24 cellular contexts compared by ENCODE assay signal in genomic region chr1:84001501-84001900, GRCh38. TPM values are rescaled to one million over a fixed set of nuclear protein-coding genes. Genes with fewer than 3 reads are reported as not detected.
"Had no signal": no experiment of that assay in that cellular context is flagged by ENCODE, and none has a peak within 500 bp of the region (broad histone marks: within the 10 kb centered on the region; RNA-seq: fewer than 3 reads in every experiment).

No MANE protein-coding gene starts in this region.

- DNase-seq: activated CD4-positive, alpha-beta memory T cell treated with anti-CD3 and anti-CD28 coated beads for 36 hours; activated CD4-positive, alpha-beta T cell treated with anti-CD3 and anti-CD28 coated beads, Interleukin-2, amount 10 ng/mL, durations not matched to agents 24 days and 14 days; activated CD4-positive, CD25-positive, alpha-beta regulatory T cell treated with anti-CD3 and anti-CD28 coated beads, Interleukin-2, amount 50 U/mL, for 72 hours; activated CD8-positive, alpha-beta memory T cell treated with anti-CD3 and anti-CD28 coated beads, Interleukin-2, amount 50 U/mL, for 4 hours; activated effector memory CD4-positive, alpha-beta T cell treated with anti-CD3 and anti-CD28 coated beads, Interleukin-2, amount 50 U/mL, for 16 hours; activated naive CD4-positive, alpha-beta T cell treated with anti-CD3 and anti-CD28 coated beads for 36 hours; activated naive CD8-positive, alpha-beta T cell treated with anti-CD3 and anti-CD28 coated beads, Interleukin-2, amount 10 ng/mL, durations not matched to agents 7 days and 5 days; activated T-cell treated with anti-CD3 and anti-CD28 coated beads, Interleukin-2, amount 50 U/mL, for 1 hour; colonic mucosa; effector memory CD8-positive, alpha-beta T cell; erythroblast; heart right ventricle; left lung; lower lobe of right lung; mucosa of descending colon; nephron progenitor cell; ovary; right lobe of liver; stimulated activated CD4-positive, alpha-beta T cell treated with anti-CD3 and anti-CD28 coated beads, Interleukin-4, amount 100 ng/mL, for 1 hour; T-helper 2 cell; thyroid gland had no signal

- H3K27ac ChIP-seq: colonic mucosa, heart right ventricle, left lung, lower lobe of right lung, ovary, right lobe of liver, thyroid gland had no signal

- ATAC-seq: effector memory CD8-positive, alpha-beta T cell; heart right ventricle; left lung; lower lobe of right lung; mucosa of descending colon; right lobe of liver had no signal

- H3K36me3 Mint-ChIP-seq: activated CD4-positive, alpha-beta memory T cell treated with anti-CD3 and anti-CD28 coated beads for 36 hours; activated naive CD8-positive, alpha-beta T cell treated with anti-CD3 and anti-CD28 coated beads, Interleukin-2, amount 10 ng/mL, durations not matched to agents 7 days and 5 days had no signal

- H3K4me3 ChIP-seq: colonic mucosa, heart right ventricle, left lung, lower lobe of right lung, mucosa of descending colon, ovary, right lobe of liver, thyroid gland had no signal

- H3K4me1 ChIP-seq: colonic mucosa had no signal

- H3K9me3 Mint-ChIP-seq: activated CD4-positive, alpha-beta T cell treated with anti-CD3 and anti-CD28 coated beads, Interleukin-2, amount 10 ng/mL, durations not matched to agents 24 days and 14 days; activated naive CD8-positive, alpha-beta T cell treated with anti-CD3 and anti-CD28 coated beads, Interleukin-2, amount 10 ng/mL, durations not matched to agents 7 days and 5 days; activated T-helper 1 cell treated with anti-CD3 and anti-CD28 coated beads, Interleukin-12 subunit alpha, Interleukin-12 subunit beta, Interleukin-2, Interleukin-4 antibody, amounts not matched to agents 30 ng/mL and 10 ng/mL and 1 ng/mL, durations not matched to agents 14 hours and 24 hours and 36 hours; effector memory CD8-positive, alpha-beta T cell; nephron progenitor cell had no signal

- H3K27ac Mint-ChIP-seq: activated CD4-positive, alpha-beta memory T cell treated with anti-CD3 and anti-CD28 coated beads for 36 hours; activated CD4-positive, alpha-beta T cell treated with anti-CD3 and anti-CD28 coated beads, Interleukin-2, amount 10 ng/mL, durations not matched to agents 24 days and 14 days; activated naive CD4-positive, alpha-beta T cell treated with anti-CD3 and anti-CD28 coated beads for 36 hours; activated naive CD8-positive, alpha-beta T cell treated with anti-CD3 and anti-CD28 coated beads, Interleukin-2, amount 10 ng/mL, durations not matched to agents 7 days and 5 days; activated T-helper 1 cell treated with anti-CD3 and anti-CD28 coated beads, Interleukin-12 subunit alpha, Interleukin-12 subunit beta, Interleukin-2, Interleukin-4 antibody, amounts not matched to agents 30 ng/mL and 10 ng/mL and 1 ng/mL, durations not matched to agents 14 hours and 24 hours and 36 hours; effector memory CD8-positive, alpha-beta T cell; nephron progenitor cell; progenitor cell of endocrine pancreas; stimulated activated naive CD8-positive, alpha-beta T cell treated with anti-CD3 and anti-CD28 coated beads, Interleukin-15, Interleukin-2, amounts not matched to agents 100 ng/mL and 50 ng/mL, for 24 hours had no signal

- H3K9me3 ChIP-seq: colonic mucosa, heart right ventricle, left lung, lower lobe of right lung, mucosa of descending colon, ovary, right lobe of liver, thyroid gland had no signal

- H3K4me3 Mint-ChIP-seq: activated CD4-positive, alpha-beta memory T cell treated with anti-CD3 and anti-CD28 coated beads for 36 hours; activated CD4-positive, alpha-beta T cell treated with anti-CD3 and anti-CD28 coated beads, Interleukin-2, amount 10 ng/mL, durations not matched to agents 24 days and 14 days; activated naive CD4-positive, alpha-beta T cell treated with anti-CD3 and anti-CD28 coated beads for 36 hours; activated naive CD8-positive, alpha-beta T cell treated with anti-CD3 and anti-CD28 coated beads, Interleukin-2, amount 10 ng/mL, durations not matched to agents 7 days and 5 days; activated T-helper 1 cell treated with anti-CD3 and anti-CD28 coated beads, Interleukin-12 subunit alpha, Interleukin-12 subunit beta, Interleukin-2, Interleukin-4 antibody, amounts not matched to agents 30 ng/mL and 10 ng/mL and 1 ng/mL, durations not matched to agents 14 hours and 24 hours and 36 hours; effector memory CD8-positive, alpha-beta T cell; nephron progenitor cell; stimulated activated naive CD8-positive, alpha-beta T cell treated with anti-CD3 and anti-CD28 coated beads, Interleukin-15, Interleukin-2, amounts not matched to agents 100 ng/mL and 50 ng/mL, for 24 hours had no signal

- H3K27me3 ChIP-seq: colonic mucosa, ovary, right lobe of liver, thyroid gland had no signal

- H3K36me3 ChIP-seq: colonic mucosa, heart right ventricle, left lung, lower lobe of right lung, ovary, right lobe of liver, thyroid gland had no signal

RNA-seq across cellular contexts. Expression of gene TTLL7, which starts 2.6 kb away (rescaled TPM):
- total RNA-seq: activated naive CD4-positive, alpha-beta T cell treated with anti-CD3 and anti-CD28 coated beads for 36 hours had no signal
